ENCODE assay signal across 1 cellular context in the genomic region with DNA sequence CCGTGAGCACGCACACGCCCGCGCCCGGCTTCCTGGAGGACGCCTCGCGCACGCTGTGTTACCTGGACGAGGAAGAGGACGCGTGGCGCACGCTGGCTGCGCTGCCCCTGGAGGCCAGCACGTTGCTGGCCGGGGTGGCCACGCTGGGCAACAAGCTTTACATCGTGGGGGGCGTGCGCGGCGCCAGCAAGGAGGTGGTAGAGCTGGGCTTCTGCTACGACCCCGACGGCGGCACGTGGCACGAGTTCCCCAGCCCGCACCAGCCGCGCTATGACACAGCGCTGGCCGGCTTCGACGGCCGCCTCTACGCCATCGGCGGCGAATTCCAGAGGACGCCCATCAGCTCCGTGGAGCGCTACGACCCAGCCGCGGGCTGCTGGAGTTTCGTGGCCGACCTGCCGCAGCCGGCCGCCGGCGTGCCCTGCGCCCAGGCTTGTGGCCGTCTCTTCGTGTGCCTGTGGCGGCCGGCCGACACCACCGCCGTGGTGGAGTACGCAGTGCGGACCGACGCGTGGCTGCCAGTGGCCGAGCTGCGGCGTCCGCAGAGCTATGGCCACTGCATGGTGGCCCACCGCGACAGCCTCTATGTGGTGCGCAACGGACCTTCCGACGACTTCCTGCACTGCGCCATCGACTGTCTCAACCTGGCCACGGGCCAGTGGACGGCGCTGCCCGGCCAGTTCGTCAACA.
TF ChIP-seq lines count a peak whose summit lies in the region.

No MANE protein-coding gene starts in this region.

TF ChIP-seq in IMR-90, 13 proteins besides CTCF, POLR2A, EP300 and RAD21:
- no peak for TF ChIP-seq CHD1 (IDR thresholded peaks at IDR 0.05; ENCODE audit: low read depth, low read length)
- TF ChIP-seq, protein P1, sequence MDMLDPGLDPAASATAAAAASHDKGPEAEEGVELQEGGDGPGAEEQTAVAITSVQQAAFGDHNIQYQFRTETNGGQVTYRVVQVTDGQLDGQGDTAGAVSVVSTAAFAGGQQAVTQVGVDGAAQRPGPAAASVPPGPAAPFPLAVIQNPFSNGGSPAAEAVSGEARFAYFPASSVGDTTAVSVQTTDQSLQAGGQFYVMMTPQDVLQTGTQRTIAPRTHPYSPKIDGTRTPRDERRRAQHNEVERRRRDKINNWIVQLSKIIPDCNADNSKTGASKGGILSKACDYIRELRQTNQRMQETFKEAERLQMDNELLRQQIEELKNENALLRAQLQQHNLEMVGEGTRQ (IDR thresholded peaks at IDR 0.05; ENCODE audit: low read depth, low read length), result no peak
- no peak for TF ChIP-seq MXI1 (IDR thresholded peaks at IDR 0.05; ENCODE audit: borderline replicate concordance, low read depth, low read length)
- TF ChIP-seq NFE2L2 (IDR thresholded peaks at IDR 0.05; ENCODE audit: low read depth, low read length), result no peak
- TF ChIP-seq BHLHE40 (IDR thresholded peaks at IDR 0.05; ENCODE audit: low read depth, low read length), result no peak
- no peak for TF ChIP-seq MAZ (IDR thresholded peaks at IDR 0.05; ENCODE audit: borderline replicate concordance, low read depth, low read length)
- TF ChIP-seq, protein P2, sequence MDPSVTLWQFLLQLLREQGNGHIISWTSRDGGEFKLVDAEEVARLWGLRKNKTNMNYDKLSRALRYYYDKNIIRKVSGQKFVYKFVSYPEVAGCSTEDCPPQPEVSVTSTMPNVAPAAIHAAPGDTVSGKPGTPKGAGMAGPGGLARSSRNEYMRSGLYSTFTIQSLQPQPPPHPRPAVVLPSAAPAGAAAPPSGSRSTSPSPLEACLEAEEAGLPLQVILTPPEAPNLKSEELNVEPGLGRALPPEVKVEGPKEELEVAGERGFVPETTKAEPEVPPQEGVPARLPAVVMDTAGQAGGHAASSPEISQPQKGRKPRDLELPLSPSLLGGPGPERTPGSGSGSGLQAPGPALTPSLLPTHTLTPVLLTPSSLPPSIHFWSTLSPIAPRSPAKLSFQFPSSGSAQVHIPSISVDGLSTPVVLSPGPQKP (IDR thresholded peaks at IDR 0.05; ENCODE audit: borderline replicate concordance, low read depth, low read length), result no peak
- TF ChIP-seq MAFK (IDR thresholded peaks at IDR 0.05; ENCODE audit: low read depth, low read length), result no peak
- TF ChIP-seq RFX5 (IDR thresholded peaks at IDR 0.05; ENCODE audit: low read depth, low read length), result no peak
- no peak for TF ChIP-seq CEBPB (IDR thresholded peaks at IDR 0.05; ENCODE audit: low read depth, low read length)
- no peak for TF ChIP-seq SMC3 (IDR thresholded peaks at IDR 0.05; ENCODE audit: low read depth, low read length)
- no peak for TF ChIP-seq RCOR1 (IDR thresholded peaks at IDR 0.05; ENCODE audit: insufficient replicate concordance, low read length)
- no peak for TF ChIP-seq FOS (IDR thresholded peaks at IDR 0.05; ENCODE audit: low read depth, low read length)
